ENCODE assay signal across 9 cellular contexts in genomic region chr5:21817668-21818419, GRCh38.
DNase-seq lines count a peak whose midpoint lies in the region; ATAC-seq and TF ChIP-seq lines count a peak whose summit lies in the region.
"Had no signal": no experiment of that assay in that cellular context is flagged by ENCODE, and none has a peak within 500 bp of the region (broad histone marks: within the 10 kb centered on the region; RNA-seq: fewer than 3 reads in every experiment).

No MANE protein-coding gene starts in this region.

- peak overlapping the region; percentile 65 for H3K9ac ChIP-seq in GM23248

- intact Hi-C loops in prostate gland (cut with DNase I) = no loop called here

- no peaks in the 10 kb centered on the region for H3K9me3 ChIP-seq in GM23248 (ENCODE audit: low read depth)
- H3K9me3 ChIP-seq in prostate gland = no peaks in the 10 kb centered on the region

- ATAC-seq in GM21619 (IDR thresholded peaks at IDR 0.05; ENCODE audit: unreplicated experiment) (no peak), HG02642 (IDR thresholded peaks at IDR 0.05; ENCODE audit: poor library complexity, unreplicated experiment) (no peak)

- 6 to 9% methylated on average over 5 of the region's 5 CpGs for WGBS in GM23248 (ENCODE audit: low coverage in 1 of 2, low lambda C conversion rate in 2 of 2, missing lambda C conversion rate in 2 of 2), 2 experiments
- 39% methylated on average over 5 of the region's 5 CpGs for WGBS in prostate gland

- DNase-seq in GM23248 (peak; percentile 51), OCI-M1 (lab: John Stamatoyannopoulos, UW) (peak; percentile 64), fibroblast of pulmonary artery (ENCODE audit: low read depth) (peak; percentile 28), prostate gland (ENCODE audit: low spot score) (no peak)
- no peak for DNase-seq in effector CD4-positive, alpha-beta T cell
- DNase-seq: occipital lobe had no signal

- peak overlapping the region; percentile 86 for H2AFZ ChIP-seq in ACC112 (ENCODE audit: low read length, unreplicated experiment)
- peak overlapping the region; percentile 76 for H2AFZ ChIP-seq in GM23248

- TF ChIP-seq CTCF in fibroblast of pulmonary artery (IDR thresholded peaks at IDR 0.05; ENCODE audit: low read length, missing control alignments) (peak; percentile 33), prostate gland (IDR thresholded peaks at IDR 0.05) (peak in 1 of 4 experiments; percentile 5)

- no peaks in the 10 kb centered on the region for H3K79me2 ChIP-seq in ACC112 (ENCODE audit: control insufficient read depth, insufficient read depth, low read length, unreplicated experiment)
- no peaks in the 10 kb centered on the region for H3K79me2 ChIP-seq in GM23248 (ENCODE audit: insufficient read depth)

- in situ Hi-C loops in GM23248 (cut with MboI) = no loop called here

- no peaks in the 10 kb centered on the region for H3F3A ChIP-seq in GM23248 (ENCODE audit: insufficient read depth)

- no peaks in the 10 kb centered on the region for H3K27me3 ChIP-seq in ACC112 (ENCODE audit: insufficient read depth, low read length)
- H3K27me3 ChIP-seq in GM23248 (replicated peaks; ENCODE audit: insufficient read depth) = no peaks in the 10 kb centered on the region
- no peaks in the 10 kb centered on the region for H3K27me3 ChIP-seq in prostate gland (replicated peaks; ENCODE audit: insufficient read depth)

- H4K20me1 ChIP-seq in GM23248 (ENCODE audit: insufficient read depth) = no peaks in the 10 kb centered on the region

- H3K4me2 ChIP-seq in GM23248 (ENCODE audit: unreplicated experiment) = peak overlapping the region; percentile 67

- no peaks in the 10 kb centered on the region for H3K9me2 ChIP-seq in GM23248 (ENCODE audit: insufficient read depth)

- peak overlapping the region; percentile 76 for H3K4me3 ChIP-seq in ACC112 (ENCODE audit: low read depth, low read length)
- H3K4me3 ChIP-seq in GM23248 = peak overlapping the region; percentile 65
- H3K4me3 ChIP-seq in fibroblast of pulmonary artery (replicated peaks; ENCODE audit: low read depth, low read length) = peak overlapping the region; percentile 24
- no peak overlapping the region for H3K4me3 ChIP-seq in prostate gland

- no peak for TF ChIP-seq POLR2A in prostate gland (IDR thresholded peaks at IDR 0.05)

- H3K36me3 ChIP-seq in ACC112 (ENCODE audit: insufficient read depth, low read length) (no peaks in the 10 kb centered on the region), GM23248 (ENCODE audit: low read depth) (no peaks in the 10 kb centered on the region), prostate gland (no peaks in the 10 kb centered on the region)

- peaks cover 11% of the 10 kb centered on the region for H3K4me1 ChIP-seq in ACC112 (ENCODE audit: control insufficient read depth, insufficient read depth, low read length, unreplicated experiment)
- no peaks in the 10 kb centered on the region for H3K4me1 ChIP-seq in GM23248 (ENCODE audit: insufficient read depth)
- no peaks in the 10 kb centered on the region for H3K4me1 ChIP-seq in prostate gland (replicated peaks)

- H3K27ac ChIP-seq in ACC112 (ENCODE audit: low read depth, low read length) (peak overlapping the region; percentile 84), GM23248 (no peak overlapping the region), prostate gland (no peak overlapping the region)

Comparison
In these comparisons a context has a peak if more than half of its experiments do, and no peak if none do; other contexts are left out.
1. H3K4me3 ChIP-seq: peak in ACC112 (single experiment), GM23248 (single experiment) and fibroblast of pulmonary artery (single experiment); none in prostate gland (0 of 2).
2. DNase-seq: peak in GM23248 (single experiment), OCI-M1 (single experiment) and fibroblast of pulmonary artery (single experiment); none in effector CD4-positive, alpha-beta T cell (single experiment) and prostate gland (single experiment).